8 cellular contexts compared by ENCODE assay signal in the genomic region with DNA sequence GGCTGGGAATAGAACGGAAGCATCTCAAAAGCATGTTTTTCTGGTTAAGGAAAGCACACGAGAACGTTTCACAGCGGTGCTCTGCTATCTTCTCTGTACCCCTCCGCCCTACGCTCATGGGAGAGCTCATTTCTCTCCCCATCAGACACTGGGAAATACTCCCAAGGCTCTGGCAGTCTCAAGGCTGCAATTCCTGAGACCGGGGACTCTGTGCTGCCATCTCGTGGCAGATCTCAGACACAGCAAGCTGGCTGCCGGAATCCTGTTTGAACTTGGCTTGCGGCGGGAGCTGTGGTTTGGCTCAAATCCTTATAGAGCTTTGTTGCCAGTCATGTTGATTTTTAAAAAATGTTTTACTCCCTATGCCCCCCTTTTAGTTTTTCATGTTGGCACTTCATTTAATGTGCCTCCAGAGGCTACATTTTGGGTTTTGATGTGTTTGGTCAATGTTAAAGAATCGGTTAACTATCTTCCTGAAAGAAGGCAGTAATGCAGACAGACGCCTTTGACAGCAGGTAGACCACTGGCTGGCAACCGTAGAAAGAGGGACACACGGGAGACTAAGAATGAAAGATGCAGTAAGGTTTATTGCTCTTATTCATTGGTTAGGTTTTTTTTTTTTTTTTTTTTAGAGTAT. TPM values are rescaled to one million over a fixed set of nuclear protein-coding genes. Genes with fewer than 3 reads are reported as not detected.
DNase-seq lines count a peak whose midpoint lies in the region; ATAC-seq and TF ChIP-seq lines count a peak whose summit lies in the region.

No MANE protein-coding gene starts in this region.

- peak; percentile 95 for TF ChIP-seq CTCF in AG09309 (IDR thresholded peaks at IDR 0.05; ENCODE audit: control insufficient read depth, insufficient read depth, low read depth, low read length, missing control alignments)

- peak overlapping the region; percentile 7 for H3K4me3 ChIP-seq in AG09309 (ENCODE audit: control insufficient read depth, low read depth, low read length)

- ATAC-seq in GM18870 (IDR thresholded peaks at IDR 0.05; ENCODE audit: unreplicated experiment) (peak; percentile 74), HG03280 (IDR thresholded peaks at IDR 0.05; ENCODE audit: unreplicated experiment) (peak; percentile 71)

- DNase-seq in AG09309 (ENCODE audit: low read depth) (peak; percentile 90), NCI-H510A treated with DMSO at 0.1 percent for 48 hours (lab: John Stamatoyannopoulos, UW) (peak; percentile 83), lung microvascular endothelial cell (ENCODE audit: low read depth in 2 of 2) (peak; percentile 73 to 75)
- DNase-seq in activated CD4-positive, alpha-beta T cell treated with anti-CD3 and anti-CD28 coated beads, Interleukin-2, amount 50 U/mL, for 24 hours (ENCODE audit: low read depth in 1 of 2, low spot score in 1 of 2): peak; percentile 37 to 46
- peak; percentile 37 for DNase-seq in effector CD4-positive, alpha-beta T cell
- DNase-seq in stimulated activated CD4-positive, alpha-beta T cell treated with anti-CD3 and anti-CD28 coated beads, TNF-alpha, amount 100 ng/mL, for 48 hours (ENCODE audit: low read depth in 3 of 3): peak; percentile 26 to 44 (median 29)

RNA-seq across cellular contexts. Expression of gene BMPER, which starts 27.6 kb away (rescaled TPM):
- total RNA-seq in lung microvascular endothelial cell: 0.40 and 0.44 TPM in 2 replicates

Comparison
In these comparisons a context has a peak if more than half of its experiments do, and no peak if none do; other contexts are left out.
1. Peak in every context shown above with its lines: DNase-seq, ATAC-seq and H3K4me3 ChIP-seq.
2. DNase-seq: peak in every context shown above with its lines; median percentile 90 in AG09309; 83 in NCI-H510A treated with DMSO at 0.1 percent for 48 hours; 74 in lung microvascular endothelial cell; 42 in activated CD4-positive, alpha-beta T cell treated with anti-CD3 and anti-CD28 coated beads, Interleukin-2, amount 50 U/mL, for 24 hours; 37 in effector CD4-positive, alpha-beta T cell; 29 in stimulated activated CD4-positive, alpha-beta T cell treated with anti-CD3 and anti-CD28 coated beads, TNF-alpha, amount 100 ng/mL, for 48 hours.